ENCODE assay signal across 27 cellular contexts in the genomic region with DNA sequence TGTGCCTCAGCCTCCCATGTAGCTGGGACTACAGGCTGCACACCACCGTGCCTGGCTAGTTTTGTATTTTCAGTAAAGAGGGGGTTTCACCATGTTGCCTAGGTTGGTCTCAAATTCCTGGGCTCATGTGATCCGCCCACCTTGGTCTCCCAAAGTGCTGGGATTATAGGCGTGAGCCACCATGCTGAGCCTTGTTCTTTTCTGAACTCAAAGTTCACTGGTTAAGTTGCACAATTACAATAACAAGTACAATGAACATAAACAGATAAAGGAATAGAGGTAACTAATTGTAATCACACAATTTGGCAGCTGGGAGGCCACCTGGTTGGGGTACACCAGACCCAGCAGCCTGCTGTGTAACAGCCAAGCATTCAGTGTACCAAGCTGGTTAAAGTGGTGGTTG. TPM values are rescaled to one million over a fixed set of nuclear protein-coding genes. Genes with fewer than 3 reads are reported as not detected.
DNase-seq lines count a peak whose midpoint lies in the region; TF ChIP-seq lines count a peak whose summit lies in the region.
"Had no signal": no experiment of that assay in that cellular context is flagged by ENCODE, and none has a peak within 500 bp of the region (broad histone marks: within the 10 kb centered on the region; RNA-seq: fewer than 3 reads in every experiment).

No MANE protein-coding gene starts in this region.

- H3K9me3 ChIP-seq in HUES64 (ENCODE audit: insufficient read depth, low read depth, low read length) (no peaks in the 10 kb centered on the region), tibial nerve (no peaks in the 10 kb centered on the region)
- H3K9me3 ChIP-seq: adrenal gland, esophagus muscularis mucosa, neutrophil had no signal

- TF ChIP-seq POLR2A in tibial nerve (IDR thresholded peaks at IDR 0.05), result no peak

- H3K9me3 Mint-ChIP-seq in nephron, result no peaks in the 10 kb centered on the region
- H3K9me3 Mint-ChIP-seq: CD8-positive, alpha-beta T cell; T-helper 1 cell treated with Interleukin-12 subunit alpha and Interleukin-12 subunit beta and Interleukin-4 antibody, amounts not matched to agents 30 μg/mL and 1 μg/mL, for 36 hours had no signal

- H3K4me1 Mint-ChIP-seq in nephron, result peaks cover 46% of the 10 kb centered on the region

- H3K9ac ChIP-seq in HUES64 (ENCODE audit: low read depth, low read length), result no peak overlapping the region

- H3K4me1 ChIP-seq in HUES64 (ENCODE audit: insufficient read depth, low read length) (peaks cover 30% of the 10 kb centered on the region), tibial nerve (peaks cover 0 to 96% (median 46%) of the 10 kb centered on the region in 4 donors)

- H3K27ac Mint-ChIP-seq in nephron, result peak overlapping the region in 2 of 3 experiments; percentile 61 to 64
- H3K27ac Mint-ChIP-seq: activated CD4-positive, alpha-beta T cell treated with anti-CD3 and anti-CD28 coated beads for 36 hours; CD8-positive, alpha-beta T cell; T-helper 1 cell treated with Interleukin-12 subunit alpha and Interleukin-12 subunit beta and Interleukin-4 antibody, amounts not matched to agents 30 μg/mL and 1 μg/mL, for 36 hours had no signal

- peaks cover 7% of the 10 kb centered on the region for H3K36me3 Mint-ChIP-seq in nephron (ENCODE audit: low read depth)

- no peak overlapping the region for H3K4me3 Mint-ChIP-seq in nephron
- H3K4me3 Mint-ChIP-seq: activated CD4-positive, alpha-beta T cell treated with anti-CD3 and anti-CD28 coated beads for 36 hours; CD8-positive, alpha-beta T cell; T-helper 1 cell treated with Interleukin-12 subunit alpha and Interleukin-12 subunit beta and Interleukin-4 antibody, amounts not matched to agents 30 μg/mL and 1 μg/mL, for 36 hours had no signal

- WGBS in HUES64, result 77% methylated on average over 3 of the region's 3 CpGs
- WGBS in tibial nerve, 2 donors, result 79 to 80% methylated on average over 3 of the region's 3 CpGs

- DNase-seq in tibial nerve (ENCODE audit: low spot score in 2 of 2), result no peak
- no peak for DNase-seq in activated CD4-positive, alpha-beta T cell treated with anti-CD3 and anti-CD28 coated beads for 48 hours
- DNase-seq in iPS-NIHi7 (ENCODE audit: extremely low spot score), result no peak
- DNase-seq in cerebellar nuclear complex (lab: John Stamatoyannopoulos, UW), result no peak
- DNase-seq: activated CD4-positive, alpha-beta T cell treated with anti-CD3 and anti-CD28 coated beads for 36 hours; activated naive CD4-positive, alpha-beta T cell treated with Interleukin-2 at 50 U/mL for 16 hours; activated T-cell treated with anti-CD3 and anti-CD28 coated beads, Interleukin-2, amount 50 U/mL, for 48 hours; brain microvascular endothelial cell; CD8-positive, alpha-beta T cell; DMS53; GOT3; islet precursor cell; NCI-H1694; NCI-H526 treated with DMSO at 0.1 percent for 48 hours; stimulated activated CD4-positive, alpha-beta T cell treated with anti-CD3 and anti-CD28 coated beads, Interleukin-12 subunit alpha, Interleukin-12 subunit beta, amount 100 ng/mL, for 4 hours; stimulated activated CD4-positive, alpha-beta T cell treated with anti-CD3 and anti-CD28 coated beads, Interleukin-4, amount 100 ng/mL, for 24 hours; stimulated activated naive CD4-positive, alpha-beta T cell had no signal

- H3K36me3 ChIP-seq in HUES64 (ENCODE audit: insufficient read depth, low read length), result no peaks in the 10 kb centered on the region
- H3K36me3 ChIP-seq in tibial nerve, result no peaks in the 10 kb centered on the region
- H3K36me3 ChIP-seq: adrenal gland, brain microvascular endothelial cell, esophagus muscularis mucosa, neutrophil had no signal

- H3K27ac ChIP-seq in HUES64 (ENCODE audit: low read depth, low read length) (peak overlapping the region; percentile 45; the same call in 1 of the 2 replicates), cingulate gyrus (ENCODE audit: low read depth, low read length) (peak overlapping the region; percentile 54), tibial nerve (peak overlapping the region in 3 of 4 donors; percentile 23 to 87 (median 85))
- H3K27ac ChIP-seq: brain microvascular endothelial cell, esophagus muscularis mucosa, SK-N-MC had no signal

- no peak overlapping the region for H3K4me3 ChIP-seq in HUES64 (ENCODE audit: low read length)
- H3K4me3 ChIP-seq in tibial nerve, result no peak overlapping the region
- H3K4me3 ChIP-seq: adrenal gland, esophagus muscularis mucosa, hepatocyte, lung, SK-N-MC had no signal

- no peak for TF ChIP-seq CTCF in nephron (IDR thresholded peaks at IDR 0.05; ENCODE audit: unreplicated experiment in 3 of 3)
- no peak for TF ChIP-seq CTCF in tibial nerve (IDR thresholded peaks at IDR 0.05)

- H3K27me3 Mint-ChIP-seq in nephron (ENCODE audit: low read depth), result no peaks in the 10 kb centered on the region
- H3K27me3 Mint-ChIP-seq: activated CD4-positive, alpha-beta T cell treated with anti-CD3 and anti-CD28 coated beads for 36 hours had no signal

- TF ChIP-seq EP300 in tibial nerve (IDR thresholded peaks at IDR 0.05), result no peak

- H3K27me3 ChIP-seq in HUES64 (ENCODE audit: insufficient read depth, low read length) (no peaks in the 10 kb centered on the region), tibial nerve (no peaks in the 10 kb centered on the region)
- H3K27me3 ChIP-seq: adrenal gland, brain microvascular endothelial cell, esophagus muscularis mucosa, hepatocyte, neutrophil had no signal

RNA-seq across cellular contexts. Expression of gene NUDT3, which starts 6.7 kb away (rescaled TPM):
- 16.7 TPM for polyA plus RNA-seq in HUES64 (2013, experiment 1 of 2)
- polyA plus RNA-seq in HUES64 (2013, experiment 2 of 2), result 17.7 TPM
- 10 to 100 TPM; 51.6 to 88.7 (median 57.3) TPM for total RNA-seq in tibial nerve

RNA-seq across cellular contexts. Expression of gene RPS10, which starts 40.1 kb away (rescaled TPM):
- polyA plus RNA-seq in HUES64 (2013, experiment 1 of 2), result 2,257 TPM
- polyA plus RNA-seq in HUES64 (2013, experiment 2 of 2), result 2,287 TPM
- total RNA-seq in tibial nerve, result 1,000 to 10,000 TPM; 1,731 to 2,603 (median 2,031) TPM
